ENCODE assay signal across 1 cellular context in the genomic region with DNA sequence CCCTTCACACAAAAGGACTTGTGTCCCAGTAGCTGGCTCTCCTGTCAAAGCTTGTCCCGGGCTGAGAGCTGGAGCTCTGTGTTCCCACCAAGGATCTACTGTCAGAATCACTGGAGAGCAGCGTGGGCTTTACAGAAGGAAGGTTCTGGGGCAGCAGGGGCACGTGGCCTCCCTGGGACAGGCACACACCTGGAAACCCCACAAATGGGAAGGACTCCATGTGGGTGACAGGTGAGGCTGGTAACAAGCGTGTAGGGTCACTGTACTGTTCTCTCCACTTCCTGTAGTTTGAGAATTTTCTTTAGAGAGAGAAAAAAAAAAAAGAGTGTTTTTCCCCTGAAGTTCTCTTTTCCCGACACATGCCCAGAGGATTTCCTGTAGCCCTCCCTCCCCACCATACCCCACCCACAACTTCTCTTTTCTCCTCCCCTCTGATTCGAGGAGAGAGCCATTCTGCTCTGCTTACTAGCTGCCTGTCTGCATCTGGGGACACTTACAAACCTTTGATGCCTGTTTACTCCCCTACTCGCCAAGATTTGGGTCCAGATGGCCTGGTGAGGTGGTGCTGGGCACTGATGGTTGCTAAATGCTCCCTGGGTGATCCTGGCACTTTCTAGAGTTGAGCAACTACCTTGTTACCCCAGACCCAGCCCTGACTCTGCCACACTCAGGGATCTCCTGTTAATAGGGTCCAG.
A peak's percentile ranks its signal among the peaks of the same experiment; 100 is the strongest.
TF ChIP-seq lines count a peak whose summit lies in the region.

No MANE protein-coding gene starts in this region.

TF ChIP-seq in HepG2, 621 proteins besides CTCF, POLR2A, EP300 and RAD21 (continued from another document):
- peak; percentile 22; the same call in 1 of the 2 replicates for TF ChIP-seq ZNF687 (CRISPR knock-in tag; IDR thresholded peaks at IDR 0.05)
- 0 out of 2 replicates have a peak, but pooled peaks have one; percentile 45 for TF ChIP-seq ZSCAN5A (CRISPR knock-in tag; IDR thresholded peaks at IDR 0.05; ENCODE audit: borderline replicate concordance)
- peak; percentile 43; the same call in 1 of the 2 replicates for TF ChIP-seq POLR2G (IDR thresholded peaks at IDR 0.05; ENCODE audit: low read depth, low read length)
- 0 out of 2 replicates have a peak, but pooled peaks have one; percentile 26 for TF ChIP-seq TFAP4 (IDR thresholded peaks at IDR 0.05; ENCODE audit: borderline replicate concordance, low read depth)
- TF ChIP-seq, protein P1, sequence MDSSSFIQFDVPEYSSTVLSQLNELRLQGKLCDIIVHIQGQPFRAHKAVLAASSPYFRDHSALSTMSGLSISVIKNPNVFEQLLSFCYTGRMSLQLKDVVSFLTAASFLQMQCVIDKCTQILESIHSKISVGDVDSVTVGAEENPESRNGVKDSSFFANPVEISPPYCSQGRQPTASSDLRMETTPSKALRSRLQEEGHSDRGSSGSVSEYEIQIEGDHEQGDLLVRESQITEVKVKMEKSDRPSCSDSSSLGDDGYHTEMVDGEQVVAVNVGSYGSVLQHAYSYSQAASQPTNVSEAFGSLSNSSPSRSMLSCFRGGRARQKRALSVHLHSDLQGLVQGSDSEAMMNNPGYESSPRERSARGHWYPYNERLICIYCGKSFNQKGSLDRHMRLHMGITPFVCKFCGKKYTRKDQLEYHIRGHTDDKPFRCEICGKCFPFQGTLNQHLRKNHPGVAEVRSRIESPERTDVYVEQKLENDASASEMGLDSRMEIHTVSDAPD (CRISPR knock-in tag; IDR thresholded peaks at IDR 0.05), result peak; percentile 67; the same call in 1 of the 2 replicates
- no peak for TF ChIP-seq STAT5B (CRISPR knock-in tag; IDR thresholded peaks at IDR 0.05)
- 0 out of 2 replicates have a peak, but pooled peaks have one; percentile 31 for TF ChIP-seq MAX (IDR thresholded peaks at IDR 0.05)
- 0 out of 2 replicates have a peak, but pooled peaks have one; percentile 32 for TF ChIP-seq HNRNPL (IDR thresholded peaks at IDR 0.05; ENCODE audit: low read depth, low read length)
- TF ChIP-seq MEIS1 (CRISPR knock-in tag; IDR thresholded peaks at IDR 0.05; ENCODE audit: borderline replicate concordance), result no peak
- peak; percentile 7; the same call in 1 of the 2 replicates for TF ChIP-seq RBFOX2 (IDR thresholded peaks at IDR 0.05; ENCODE audit: low read depth, low read length)
